1 cellular context compared by ENCODE assay signal in genomic region chr1:46466477-46467182, GRCh38.
TF ChIP-seq lines count a peak whose summit lies in the region.

No MANE protein-coding gene starts in this region.

TF ChIP-seq in HEK293, 187 proteins besides CTCF, POLR2A, EP300 and RAD21 (continued from another document and continues in another):
- TF ChIP-seq ZNF692 (tag by site-specific recombination; IDR thresholded peaks at IDR 0.05) (no peak), GLIS2 (tag by site-specific recombination; IDR thresholded peaks at IDR 0.05) (peak; percentile 49; the same call in 1 of the 2 replicates), ZNF121 (tag by site-specific recombination; IDR thresholded peaks at IDR 0.05) (no peak; the same call in 1 of the 2 replicates), ZNF513 (tag by site-specific recombination; IDR thresholded peaks at IDR 0.05) (no peak), ZNF354C (tag by site-specific recombination; IDR thresholded peaks at IDR 0.05; ENCODE audit: borderline replicate concordance, low read depth) (no peak), ZNF777 (tag by site-specific recombination; IDR thresholded peaks at IDR 0.05; ENCODE audit: borderline replicate concordance) (no peak), ZNF747 (tag by site-specific recombination; IDR thresholded peaks at IDR 0.05) (no peak), ZNF391 (tag by site-specific recombination; IDR thresholded peaks at IDR 0.05; ENCODE audit: borderline replicate concordance, low read depth) (no peak), ZNF514 (tag by site-specific recombination; IDR thresholded peaks at IDR 0.05) (no peak), ZNF16 (tag by site-specific recombination; IDR thresholded peaks at IDR 0.05; ENCODE audit: low read depth) (no peak), ZNF549 (tag by site-specific recombination; IDR thresholded peaks at IDR 0.05) (no peak), ZSCAN4 (tag by site-specific recombination; IDR thresholded peaks at IDR 0.05) (no peak), ZNF621 (tag by site-specific recombination; IDR thresholded peaks at IDR 0.05) (no peak), YY2 (tag by site-specific recombination; IDR thresholded peaks at IDR 0.05) (no peak), ZNF19 (tag by site-specific recombination; IDR thresholded peaks at IDR 0.05; ENCODE audit: low read depth) (no peak), OSR2 (tag by site-specific recombination; IDR thresholded peaks at IDR 0.05) (no peak), ZNF837 (tag by site-specific recombination; IDR thresholded peaks at IDR 0.05) (no peak), ZNF175 (tag by site-specific recombination; IDR thresholded peaks at IDR 0.05) (no peak), ZNF707 (tag by site-specific recombination; IDR thresholded peaks at IDR 0.05) (no peak), YY1 (tag by site-specific recombination; IDR thresholded peaks at IDR 0.05) (no peak), ZNF362 (tag by site-specific recombination; IDR thresholded peaks at IDR 0.05) (no peak), ZBTB6 (tag by site-specific recombination; IDR thresholded peaks at IDR 0.05) (no peak), ZBTB48 (tag by site-specific recombination; IDR thresholded peaks at IDR 0.05) (no peak), ZNF670 (tag by site-specific recombination; IDR thresholded peaks at IDR 0.05; ENCODE audit: low read depth) (no peak), ZNF704 (tag by site-specific recombination; IDR thresholded peaks at IDR 0.05) (no peak), ZFHX2 (tag by site-specific recombination; conservative IDR thresholded peaks at IDR 0.05) (peak; percentile 73), ZNF664 (tag by site-specific recombination; IDR thresholded peaks at IDR 0.05) (no peak), ZNF114 (tag by site-specific recombination; IDR thresholded peaks at IDR 0.05) (no peak), ZNF596 (tag by site-specific recombination; IDR thresholded peaks at IDR 0.05) (no peak), HIC1 (tag by site-specific recombination; IDR thresholded peaks at IDR 0.05) (no peak), GFI1B (tag by site-specific recombination; IDR thresholded peaks at IDR 0.05) (no peak), HOXC10 (CRISPR knock-in tag; IDR thresholded peaks at IDR 0.05) (no peak), SALL2 (tag by site-specific recombination; IDR thresholded peaks at IDR 0.05; ENCODE audit: borderline replicate concordance) (no peak), ZNF488 (tag by site-specific recombination; IDR thresholded peaks at IDR 0.05) (no peak), ZNF23 (tag by site-specific recombination; IDR thresholded peaks at IDR 0.05; ENCODE audit: borderline replicate concordance) (no peak), ZNF624 (tag by site-specific recombination; IDR thresholded peaks at IDR 0.05) (no peak), ZNF658 (tag by site-specific recombination; IDR thresholded peaks at IDR 0.05) (no peak), TRIM28 (IDR thresholded peaks at IDR 0.05; ENCODE audit: borderline replicate concordance, low read length) (no peak), ZNF280D (tag by site-specific recombination; IDR thresholded peaks at IDR 0.05) (no peak), ZNF148 (tag by site-specific recombination; IDR thresholded peaks at IDR 0.05; ENCODE audit: borderline replicate concordance) (no peak), ZBTB44 (tag by site-specific recombination; IDR thresholded peaks at IDR 0.05) (no peak), SP2 (tag by site-specific recombination; IDR thresholded peaks at IDR 0.05) (peak; percentile 26; the same call in 1 of the 2 replicates), MZF1 (tag by site-specific recombination; IDR thresholded peaks at IDR 0.05; ENCODE audit: borderline replicate concordance) (no peak), ZNF138 (tag by site-specific recombination; IDR thresholded peaks at IDR 0.05; ENCODE audit: borderline replicate concordance) (no peak), PRDM1 (tag by site-specific recombination; IDR thresholded peaks at IDR 0.05) (no peak)
